29 cellular contexts compared by ENCODE assay signal in genomic region chr7:89312561-89312960, GRCh38.
"Had no signal": no experiment of that assay in that cellular context is flagged by ENCODE, and none has a peak within 500 bp of the region (broad histone marks: within the 10 kb centered on the region; RNA-seq: fewer than 3 reads in every experiment).

No MANE protein-coding gene starts in this region.

- H3K4me3 ChIP-seq: ascending aorta, body of pancreas, MG63, SK-N-MC had no signal

- DNase-seq: activated B cell treated with CpG ODN at 0.5 μM for 24 hours; activated CD4-positive, alpha-beta T cell treated with anti-CD3 and anti-CD28 coated beads for 1 hour; activated CD4-positive, alpha-beta T cell treated with anti-CD3 and anti-CD28 coated beads, Interleukin-2, amount 10 ng/mL, durations not matched to agents 24 days and 14 days; activated CD4-positive, alpha-beta T cell treated with anti-CD3 and anti-CD28 coated beads, Interleukin-2, amount 50 U/mL, for 48 hours; activated CD8-positive, alpha-beta memory T cell treated with anti-CD3 and anti-CD28 coated beads, Interleukin-2, amount 10 ng/mL, durations not matched to agents 7 days and 5 days; activated effector memory CD4-positive, alpha-beta T cell treated with anti-CD3 and anti-CD28 coated beads, Interleukin-2, amount 50 U/mL, for 16 hours; activated naive CD4-positive, alpha-beta T cell treated with Interleukin-2 at 50 U/mL for 16 hours; activated naive CD8-positive, alpha-beta T cell treated with anti-CD3 and anti-CD28 coated beads, Interleukin-2, amount 50 U/mL, for 24 hours; activated T-cell treated with anti-CD3 and anti-CD28 coated beads, Interleukin-2, amount 50 U/mL, for 24 hours; amniotic stem cell; body of pancreas; central memory CD4-positive, alpha-beta T cell; MG63; MV-4-11; NCI-H1105 treated with DMSO at 0.1 percent for 48 hours; NCI-H1436 treated with DMSO at 0.1 percent for 48 hours; NCI-H187; NCI-H2081; NCI-H2171; NCI-H226; NCI-H69; NK-92 treated with Interleukin-12 subunit alpha and Interleukin-12 subunit beta, amount 100 ng/mL, for 24 hours; PC-3; SIG-M5; T-helper 9 cell had no signal

- H3K27me3 ChIP-seq: ascending aorta, body of pancreas, MG63 had no signal

- H3K36me3 Mint-ChIP-seq: activated CD8-positive, alpha-beta memory T cell treated with anti-CD3 and anti-CD28 coated beads, Interleukin-2, amount 10 ng/mL, durations not matched to agents 7 days and 5 days; activated naive CD4-positive, alpha-beta T cell treated with anti-CD3 and anti-CD28 coated beads, Interleukin-2, amount 50 U/mL, for 72 hours had no signal

- H3K9me3 ChIP-seq: ascending aorta, body of pancreas, MG63 had no signal

- H3K4me3 Mint-ChIP-seq: activated B cell treated with CpG ODN at 0.5 μM for 24 hours; activated CD4-positive, alpha-beta T cell treated with anti-CD3 and anti-CD28 coated beads, Interleukin-2, amount 10 ng/mL, durations not matched to agents 24 days and 14 days; activated CD8-positive, alpha-beta memory T cell treated with anti-CD3 and anti-CD28 coated beads, Interleukin-2, amount 10 ng/mL, durations not matched to agents 7 days and 5 days; activated naive CD8-positive, alpha-beta T cell treated with anti-CD3 and anti-CD28 coated beads, Interleukin-2, amount 50 U/mL, for 24 hours; activated T-cell treated with anti-CD3 and anti-CD28 coated beads, Interleukin-2, amount 50 U/mL, for 24 hours; T-helper 1 cell treated with Interleukin-12 subunit alpha and Interleukin-12 subunit beta and Interleukin-4 antibody, amounts not matched to agents 30 μg/mL and 1 μg/mL, for 36 hours had no signal

- H3K27me3 Mint-ChIP-seq: activated B cell treated with CpG ODN at 0.5 μM for 24 hours; activated CD4-positive, alpha-beta T cell treated with anti-CD3 and anti-CD28 coated beads, Interleukin-2, amount 10 ng/mL, durations not matched to agents 24 days and 14 days; activated CD8-positive, alpha-beta memory T cell treated with anti-CD3 and anti-CD28 coated beads, Interleukin-2, amount 10 ng/mL, durations not matched to agents 7 days and 5 days; activated naive CD8-positive, alpha-beta T cell treated with anti-CD3 and anti-CD28 coated beads, Interleukin-2, amount 50 U/mL, for 24 hours; activated T-cell treated with anti-CD3 and anti-CD28 coated beads, Interleukin-2, amount 50 U/mL, for 24 hours had no signal

- H3K4me1 Mint-ChIP-seq: activated B cell treated with CpG ODN at 0.5 μM for 24 hours; activated CD4-positive, alpha-beta T cell treated with anti-CD3 and anti-CD28 coated beads, Interleukin-2, amount 10 ng/mL, durations not matched to agents 24 days and 14 days; activated CD8-positive, alpha-beta memory T cell treated with anti-CD3 and anti-CD28 coated beads, Interleukin-2, amount 10 ng/mL, durations not matched to agents 7 days and 5 days; activated naive CD8-positive, alpha-beta T cell treated with anti-CD3 and anti-CD28 coated beads, Interleukin-2, amount 50 U/mL, for 24 hours had no signal

- ATAC-seq: activated CD8-positive, alpha-beta memory T cell treated with anti-CD3 and anti-CD28 coated beads, Interleukin-2, amount 10 ng/mL, durations not matched to agents 7 days and 5 days; activated naive CD4-positive, alpha-beta T cell treated with anti-CD3 and anti-CD28 coated beads, Interleukin-2, amount 50 U/mL, for 72 hours; activated naive CD8-positive, alpha-beta T cell treated with anti-CD3 and anti-CD28 coated beads, Interleukin-2, amount 50 U/mL, for 24 hours; body of pancreas; PC-3 had no signal

- H3K27ac ChIP-seq: ascending aorta, body of pancreas, SK-N-MC had no signal

- H3K9me3 Mint-ChIP-seq: activated CD4-positive, alpha-beta T cell treated with anti-CD3 and anti-CD28 coated beads, Interleukin-2, amount 10 ng/mL, durations not matched to agents 24 days and 14 days; activated naive CD8-positive, alpha-beta T cell treated with anti-CD3 and anti-CD28 coated beads, Interleukin-2, amount 50 U/mL, for 24 hours; activated T-cell treated with anti-CD3 and anti-CD28 coated beads, Interleukin-2, amount 50 U/mL, for 24 hours; T-helper 1 cell treated with Interleukin-12 subunit alpha and Interleukin-12 subunit beta and Interleukin-4 antibody, amounts not matched to agents 30 μg/mL and 1 μg/mL, for 36 hours had no signal

- H3K36me3 ChIP-seq: ascending aorta, MG63 had no signal

- H3K27ac Mint-ChIP-seq: activated B cell treated with CpG ODN at 0.5 μM for 24 hours; activated CD4-positive, alpha-beta T cell treated with anti-CD3 and anti-CD28 coated beads, Interleukin-2, amount 10 ng/mL, durations not matched to agents 24 days and 14 days; activated CD8-positive, alpha-beta memory T cell treated with anti-CD3 and anti-CD28 coated beads, Interleukin-2, amount 10 ng/mL, durations not matched to agents 7 days and 5 days; activated naive CD4-positive, alpha-beta T cell treated with anti-CD3 and anti-CD28 coated beads, Interleukin-2, amount 50 U/mL, for 72 hours; activated naive CD8-positive, alpha-beta T cell treated with anti-CD3 and anti-CD28 coated beads, Interleukin-2, amount 50 U/mL, for 24 hours; activated T-cell treated with anti-CD3 and anti-CD28 coated beads, Interleukin-2, amount 50 U/mL, for 24 hours; T-helper 1 cell treated with Interleukin-12 subunit alpha and Interleukin-12 subunit beta and Interleukin-4 antibody, amounts not matched to agents 30 μg/mL and 1 μg/mL, for 36 hours had no signal
